In the genomic region with DNA sequence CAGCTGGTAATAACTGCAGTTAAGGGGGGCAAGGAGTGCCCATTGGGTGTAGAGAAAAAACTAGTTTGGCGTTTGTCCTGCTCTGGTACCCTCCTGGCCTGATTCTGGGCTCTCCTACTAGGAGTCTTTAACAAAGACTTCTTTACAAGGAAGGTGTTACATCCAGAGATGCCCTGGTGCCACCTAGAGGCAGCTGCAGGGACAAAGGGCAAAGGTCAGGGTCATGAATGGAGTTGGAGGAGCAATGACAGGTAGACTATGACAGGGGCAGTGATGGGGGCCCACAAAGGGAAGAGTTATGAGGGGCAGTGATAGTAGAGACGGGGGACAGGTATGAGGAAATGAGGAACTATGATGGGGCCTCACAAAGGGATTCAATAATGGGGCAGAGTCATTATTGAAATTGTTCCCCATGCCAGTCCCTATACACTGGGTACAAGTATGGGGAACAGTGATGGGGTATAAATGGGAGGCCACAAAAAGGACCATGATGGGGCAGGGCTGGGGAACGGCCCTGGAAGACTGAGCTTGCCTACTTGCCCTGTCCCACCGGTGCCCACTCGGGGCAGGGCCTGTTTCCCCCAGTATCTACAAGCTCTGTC, we compare ENCODE assay signal across 9 cellular contexts. TPM values are rescaled to one million over a fixed set of nuclear protein-coding genes. Genes with fewer than 3 reads are reported as not detected.
DNase-seq lines count a peak whose midpoint lies in the region; ATAC-seq and TF ChIP-seq lines count a peak whose summit lies in the region.
"Had no signal": no experiment of that assay in that cellular context is flagged by ENCODE, and none has a peak within 500 bp of the region (broad histone marks: within the 10 kb centered on the region; RNA-seq: fewer than 3 reads in every experiment).

No MANE protein-coding gene starts in this region.

- no peaks in the 10 kb centered on the region for H3K36me3 ChIP-seq in cardiac muscle cell

- H3K4me1 ChIP-seq in cardiac muscle cell (ENCODE audit: low read depth) = no peaks in the 10 kb centered on the region

- H3K27ac ChIP-seq in cardiac muscle cell = peak overlapping the region; percentile 1

- DNase-seq in GM12865 (ENCODE audit: low read depth) (peak; percentile 57), NCI-H748 (lab: John Stamatoyannopoulos, UW; ENCODE audit: unreplicated experiment) (peak; percentile 19), activated T-cell treated with anti-CD3 and anti-CD28 coated beads for 1 hour (ENCODE audit: low read depth) (peak; percentile 50), cardiac muscle cell (ENCODE audit: low read depth in 1 of 2, low spot score in 1 of 2) (peak; percentile 19 to 40), cerebellar nuclear complex (lab: John Stamatoyannopoulos, UW) (no peak)
- peak; percentile 48 to 49 for DNase-seq in stimulated activated CD4-positive, alpha-beta T cell treated with anti-CD3 and anti-CD28 coated beads, Interleukin-2, amount 100 ng/mL, for 48 hours

- no peaks in the 10 kb centered on the region for H3K9me3 ChIP-seq in cardiac muscle cell (ENCODE audit: low read depth)

- H3K27me3 ChIP-seq in cardiac muscle cell = no peaks in the 10 kb centered on the region

- ATAC-seq in HG02970 (IDR thresholded peaks at IDR 0.05; ENCODE audit: low FRiP score, unreplicated experiment) (no peak), GM21737 (IDR thresholded peaks at IDR 0.05; ENCODE audit: unreplicated experiment) (no peak)

- peak; percentile 60 for TF ChIP-seq CTCF in GM12865 (IDR thresholded peaks at IDR 0.05; ENCODE audit: insufficient read depth, low read depth, low read length, missing control alignments)
- peak; percentile 34 for TF ChIP-seq CTCF in cardiac muscle cell (IDR thresholded peaks at IDR 0.05; ENCODE audit: low read depth, low read length)

- no peak overlapping the region for H3K4me3 ChIP-seq in GM12865 (ENCODE audit: low read depth, low read length)
- H3K4me3 ChIP-seq in cardiac muscle cell = no peak overlapping the region

RNA-seq across cellular contexts. Expression of a gene that starts 7.9 kb away (rescaled TPM):
- 44.4 and 59.2 TPM in 2 replicates for total RNA-seq in cardiac muscle cell
- 0.39 and 0.56 TPM in 2 replicates for polyA plus RNA-seq in cardiac muscle cell

RNA-seq across cellular contexts. Expression of a gene that starts 13.2 kb away (rescaled TPM):
- 158 and 173 TPM in 2 replicates for total RNA-seq in cardiac muscle cell
- polyA plus RNA-seq in cardiac muscle cell = 162 and 188 TPM in 2 replicates

RNA-seq across cellular contexts. Expression of a gene that starts 25.4 kb away (rescaled TPM):
- 875 and 1,233 TPM in 2 replicates for total RNA-seq in cardiac muscle cell
- polyA plus RNA-seq in cardiac muscle cell = 615 and 708 TPM in 2 replicates
- total RNA-seq: T-helper 2 cell treated with Interferon-gamma antibody and Interleukin-4, amounts not matched to agents 100 ng/mL and 5 ng/mL, for 36 hours had no signal

RNA-seq across cellular contexts. Expression of a gene that starts 37.6 kb away (rescaled TPM):
- 103 and 122 TPM in 2 replicates for total RNA-seq in cardiac muscle cell
- polyA plus RNA-seq in cardiac muscle cell = 50.5 and 61.8 TPM in 2 replicates

RNA-seq across cellular contexts. Expression of a gene that starts 53.7 kb away (rescaled TPM):
- 277 and 345 TPM in 2 replicates for total RNA-seq in cardiac muscle cell
- 173 and 188 TPM in 2 replicates for polyA plus RNA-seq in cardiac muscle cell

Comparison
In these comparisons a context has a peak if more than half of its experiments do, and no peak if none do; other contexts are left out.
1. DNase-seq: peak in GM12865 (single experiment), NCI-H748 (single experiment), activated T-cell treated with anti-CD3 and anti-CD28 coated beads for 1 hour (single experiment), cardiac muscle cell (2 of 2) and stimulated activated CD4-positive, alpha-beta T cell treated with anti-CD3 and anti-CD28 coated beads, Interleukin-2, amount 100 ng/mL, for 48 hours (2 of 2); none in cerebellar nuclear complex (0 of 2).